ENCODE assay signal across 14 cellular contexts in the genomic region with DNA sequence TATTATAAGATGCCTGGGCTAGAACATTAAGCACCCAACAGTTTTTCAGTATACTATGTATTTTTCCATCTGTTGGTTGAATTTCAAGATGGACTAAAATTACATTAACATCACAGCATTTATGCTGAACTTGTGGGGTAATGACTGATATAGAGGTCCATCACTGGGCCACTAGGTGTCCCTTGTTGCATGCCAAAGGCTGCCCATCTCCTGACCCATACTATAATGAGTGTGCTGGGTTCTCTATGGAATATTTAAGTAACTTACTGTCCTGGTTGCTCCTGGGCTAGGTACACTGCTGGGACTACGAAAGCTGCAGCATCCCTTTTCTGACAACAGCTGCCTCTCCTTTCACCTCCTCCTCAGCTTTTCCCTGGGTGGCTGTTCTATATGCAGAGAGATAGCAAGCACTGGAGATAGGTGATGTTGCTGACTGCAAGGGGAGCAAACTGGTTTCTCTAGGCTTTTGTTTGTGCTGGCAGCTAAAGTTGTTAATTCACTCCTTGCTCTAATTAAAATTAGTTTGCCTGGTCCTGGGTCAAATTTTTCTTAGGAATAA.
DNase-seq lines count a peak whose midpoint lies in the region; ATAC-seq and TF ChIP-seq lines count a peak whose summit lies in the region.
"Had no signal": no experiment of that assay in that cellular context is flagged by ENCODE, and none has a peak within 500 bp of the region (broad histone marks: within the 10 kb centered on the region; RNA-seq: fewer than 3 reads in every experiment).

No MANE protein-coding gene starts in this region.

- TF ChIP-seq CTCF in WTC11 (IDR thresholded peaks at IDR 0.05) (no peak), neural progenitor cell (IDR thresholded peaks at IDR 0.05) (peak; percentile 28), body of pancreas (IDR thresholded peaks at IDR 0.05) (no peak)

- H3K27me3 Mint-ChIP-seq in WTC11 (ENCODE audit: low read depth) (no peaks in the 10 kb centered on the region), neural progenitor cell (ENCODE audit: insufficient read depth, low read depth) (peaks cover 2% of the 10 kb centered on the region)

- no peaks in the 10 kb centered on the region for H3K36me3 Mint-ChIP-seq in WTC11
- H3K36me3 Mint-ChIP-seq in neural progenitor cell, result no peaks in the 10 kb centered on the region

- H3K36me3 ChIP-seq in neural progenitor cell (no peaks in the 10 kb centered on the region), body of pancreas (replicated peaks in 1 of 2; ENCODE audit: insufficient read depth in 1 of 2, low read depth in 2 of 2) (no peaks in the 10 kb centered on the region)
- H3K36me3 ChIP-seq: tibial artery had no signal

- H3K27ac ChIP-seq in neural progenitor cell (no peak overlapping the region), body of pancreas (no peak overlapping the region)
- H3K27ac ChIP-seq: parathyroid adenoma, tibial artery had no signal

- intact Hi-C loops in body of pancreas (cut with DNase I), result no loop called here

- no peak overlapping the region for H3K9ac ChIP-seq in neural progenitor cell
- H3K9ac ChIP-seq: parathyroid adenoma had no signal

- peaks cover 10% of the 10 kb centered on the region for H3K4me1 ChIP-seq in neural progenitor cell
- H3K4me1 ChIP-seq in body of pancreas, result no peaks in the 10 kb centered on the region
- H3K4me1 ChIP-seq: parathyroid adenoma, tibial artery had no signal

- WGBS in body of pancreas, 2 donors, result 50 to 79% methylated on average over 1 of the region's 1 CpG

- H3K27ac Mint-ChIP-seq in WTC11 (no peak overlapping the region), neural progenitor cell (no peak overlapping the region)

- H3F3A ChIP-seq in neural progenitor cell (ENCODE audit: low read depth), result peaks cover 5% of the 10 kb centered on the region

- H4K20me1 ChIP-seq in neural progenitor cell (ENCODE audit: low read depth), result no peaks in the 10 kb centered on the region

- H3K27me3 ChIP-seq in neural progenitor cell (no peaks in the 10 kb centered on the region), body of pancreas (no peaks in the 10 kb centered on the region)
- H3K27me3 ChIP-seq: tibial artery had no signal

- H3K4me3 Mint-ChIP-seq in WTC11 (no peak overlapping the region), neural progenitor cell (no peak overlapping the region)

- H3K4me1 Mint-ChIP-seq in WTC11 (peaks cover 39% of the 10 kb centered on the region), neural progenitor cell (no peaks in the 10 kb centered on the region)

- H3K4me2 ChIP-seq in neural progenitor cell, result no peak overlapping the region

- DNase-seq in DMS 273 (lab: John Stamatoyannopoulos, UW; ENCODE audit: unreplicated experiment), result peak; percentile 2
- no peak for DNase-seq in DMS 273 treated with DMSO at 0.1 percent for 48 hours (lab: John Stamatoyannopoulos, UW)
- DNase-seq in WTC11 (ENCODE audit: low spot score), result no peak
- peak; percentile 3 for DNase-seq in neural progenitor cell (ENCODE audit: low spot score)
- DNase-seq in body of pancreas, result no peak
- no peak for DNase-seq in activated effector memory CD4-positive, alpha-beta T cell treated with Interleukin-2 at 50 U/mL for 16 hours
- DNase-seq: 8988T; DMS79; NCI-H1930; NK-92 treated with Interleukin-12 subunit alpha and Interleukin-12 subunit beta, amount 100 ng/mL, for 24 hours; tibial artery had no signal

- CTCF ChIA-PET in WTC11 (lab: Charles Lee), result interaction anchor here (1.6 kb wide), 1 partner anchor 8 kb away, joined by 5 read pairs; no protein-coding TSS in a partner anchor

- no peak for TF ChIP-seq POLR2A in body of pancreas (IDR thresholded peaks at IDR 0.05)

- H3K9me3 ChIP-seq in neural progenitor cell (ENCODE audit: low read depth) (no peaks in the 10 kb centered on the region), body of pancreas (no peaks in the 10 kb centered on the region)
- H3K9me3 ChIP-seq: tibial artery had no signal

- H3K79me2 ChIP-seq in neural progenitor cell (ENCODE audit: low read depth), result no peaks in the 10 kb centered on the region
- H3K79me2 ChIP-seq: parathyroid adenoma had no signal

- H2AFZ ChIP-seq in neural progenitor cell (replicated peaks), result no peak overlapping the region
- H2AFZ ChIP-seq: parathyroid adenoma had no signal

- H3K9me3 Mint-ChIP-seq in WTC11, result peaks cover 10% of the 10 kb centered on the region; the same call in 1 of the 2 replicates
- H3K9me3 Mint-ChIP-seq in neural progenitor cell, result no peaks in the 10 kb centered on the region

- H3K4me3 ChIP-seq in neural progenitor cell (no peak overlapping the region), body of pancreas (no peak overlapping the region)
- H3K4me3 ChIP-seq: tibial artery had no signal

- POLR2A ChIA-PET in WTC11 (lab: Charles Lee), result interaction anchor here (0.6 kb wide), 1 partner anchor 81 kb away, joined by 4 read pairs; no protein-coding TSS in a partner anchor

- ATAC-seq in HG02610 (IDR thresholded peaks at IDR 0.05; ENCODE audit: unreplicated experiment) (peak; percentile 75), WTC11 (peak; percentile 86), body of pancreas (no peak), GM18867 (IDR thresholded peaks at IDR 0.05; ENCODE audit: unreplicated experiment) (no peak)

TF ChIP-seq in WTC11, 78 proteins besides CTCF, POLR2A, EP300 and RAD21 (continues in another document):
- TF ChIP-seq IRF2 (CRISPR knock-in tag; IDR thresholded peaks at IDR 0.05; ENCODE audit: borderline replicate concordance, low read depth), result no peak
- TF ChIP-seq, protein P1, sequence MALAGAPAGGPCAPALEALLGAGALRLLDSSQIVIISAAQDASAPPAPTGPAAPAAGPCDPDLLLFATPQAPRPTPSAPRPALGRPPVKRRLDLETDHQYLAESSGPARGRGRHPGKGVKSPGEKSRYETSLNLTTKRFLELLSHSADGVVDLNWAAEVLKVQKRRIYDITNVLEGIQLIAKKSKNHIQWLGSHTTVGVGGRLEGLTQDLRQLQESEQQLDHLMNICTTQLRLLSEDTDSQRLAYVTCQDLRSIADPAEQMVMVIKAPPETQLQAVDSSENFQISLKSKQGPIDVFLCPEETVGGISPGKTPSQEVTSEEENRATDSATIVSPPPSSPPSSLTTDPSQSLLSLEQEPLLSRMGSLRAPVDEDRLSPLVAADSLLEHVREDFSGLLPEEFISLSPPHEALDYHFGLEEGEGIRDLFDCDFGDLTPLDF (CRISPR knock-in tag; IDR thresholded peaks at IDR 0.05), result no peak
- TF ChIP-seq, protein P2, sequence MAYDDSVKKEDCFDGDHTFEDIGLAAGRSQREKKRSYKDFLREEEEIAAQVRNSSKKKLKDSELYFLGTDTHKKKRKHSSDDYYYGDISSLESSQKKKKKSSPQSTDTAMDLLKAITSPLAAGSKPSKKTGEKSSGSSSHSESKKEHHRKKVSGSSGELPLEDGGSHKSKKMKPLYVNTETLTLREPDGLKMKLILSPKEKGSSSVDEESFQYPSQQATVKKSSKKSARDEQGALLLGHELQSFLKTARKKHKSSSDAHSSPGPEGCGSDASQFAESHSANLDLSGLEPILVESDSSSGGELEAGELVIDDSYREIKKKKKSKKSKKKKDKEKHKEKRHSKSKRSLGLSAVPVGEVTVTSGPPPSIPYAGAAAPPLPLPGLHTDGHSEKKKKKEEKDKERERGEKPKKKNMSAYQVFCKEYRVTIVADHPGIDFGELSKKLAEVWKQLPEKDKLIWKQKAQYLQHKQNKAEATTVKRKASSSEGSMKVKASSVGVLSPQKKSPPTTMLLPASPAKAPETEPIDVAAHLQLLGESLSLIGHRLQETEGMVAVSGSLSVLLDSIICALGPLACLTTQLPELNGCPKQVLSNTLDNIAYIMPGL (CRISPR knock-in tag; IDR thresholded peaks at IDR 0.05), result no peak
- TF ChIP-seq OVOL2 (CRISPR knock-in tag; IDR thresholded peaks at IDR 0.05; ENCODE audit: borderline replicate concordance), result no peak
- TF ChIP-seq, protein P3, sequence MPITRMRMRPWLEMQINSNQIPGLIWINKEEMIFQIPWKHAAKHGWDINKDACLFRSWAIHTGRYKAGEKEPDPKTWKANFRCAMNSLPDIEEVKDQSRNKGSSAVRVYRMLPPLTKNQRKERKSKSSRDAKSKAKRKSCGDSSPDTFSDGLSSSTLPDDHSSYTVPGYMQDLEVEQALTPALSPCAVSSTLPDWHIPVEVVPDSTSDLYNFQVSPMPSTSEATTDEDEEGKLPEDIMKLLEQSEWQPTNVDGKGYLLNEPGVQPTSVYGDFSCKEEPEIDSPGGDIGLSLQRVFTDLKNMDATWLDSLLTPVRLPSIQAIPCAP (CRISPR knock-in tag; IDR thresholded peaks at IDR 0.05), result no peak
- TF ChIP-seq, protein P4, sequence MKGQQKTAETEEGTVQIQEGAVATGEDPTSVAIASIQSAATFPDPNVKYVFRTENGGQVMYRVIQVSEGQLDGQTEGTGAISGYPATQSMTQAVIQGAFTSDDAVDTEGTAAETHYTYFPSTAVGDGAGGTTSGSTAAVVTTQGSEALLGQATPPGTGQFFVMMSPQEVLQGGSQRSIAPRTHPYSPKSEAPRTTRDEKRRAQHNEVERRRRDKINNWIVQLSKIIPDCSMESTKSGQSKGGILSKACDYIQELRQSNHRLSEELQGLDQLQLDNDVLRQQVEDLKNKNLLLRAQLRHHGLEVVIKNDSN (CRISPR knock-in tag; IDR thresholded peaks at IDR 0.05), result no peak
- no peak for TF ChIP-seq ZBTB21 (CRISPR knock-in tag; IDR thresholded peaks at IDR 0.05; ENCODE audit: borderline replicate concordance)
- TF ChIP-seq, protein P5, sequence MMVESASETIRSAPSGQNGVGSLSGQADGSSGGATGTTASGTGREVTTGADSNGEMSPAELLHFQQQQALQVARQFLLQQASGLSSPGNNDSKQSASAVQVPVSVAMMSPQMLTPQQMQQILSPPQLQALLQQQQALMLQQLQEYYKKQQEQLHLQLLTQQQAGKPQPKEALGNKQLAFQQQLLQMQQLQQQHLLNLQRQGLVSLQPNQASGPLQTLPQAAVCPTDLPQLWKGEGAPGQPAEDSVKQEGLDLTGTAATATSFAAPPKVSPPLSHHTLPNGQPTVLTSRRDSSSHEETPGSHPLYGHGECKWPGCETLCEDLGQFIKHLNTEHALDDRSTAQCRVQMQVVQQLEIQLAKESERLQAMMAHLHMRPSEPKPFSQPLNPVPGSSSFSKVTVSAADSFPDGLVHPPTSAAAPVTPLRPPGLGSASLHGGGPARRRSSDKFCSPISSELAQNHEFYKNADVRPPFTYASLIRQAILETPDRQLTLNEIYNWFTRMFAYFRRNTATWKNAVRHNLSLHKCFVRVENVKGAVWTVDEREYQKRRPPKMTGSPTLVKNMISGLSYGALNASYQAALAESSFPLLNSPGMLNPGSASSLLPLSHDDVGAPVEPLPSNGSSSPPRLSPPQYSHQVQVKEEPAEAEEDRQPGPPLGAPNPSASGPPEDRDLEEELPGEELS (CRISPR knock-in tag; IDR thresholded peaks at IDR 0.05), result no peak
- TF ChIP-seq NFE2L1 (CRISPR knock-in tag; IDR thresholded peaks at IDR 0.05), result no peak

Comparison
In these comparisons a context has a peak if more than half of its experiments do, and no peak if none do; other contexts are left out.
1. DNase-seq: peak in DMS 273 (single experiment) and neural progenitor cell (single experiment); none in DMS 273 treated with DMSO at 0.1 percent for 48 hours (single experiment), WTC11 (single experiment), body of pancreas (0 of 4) and activated effector memory CD4-positive, alpha-beta T cell treated with Interleukin-2 at 50 U/mL for 16 hours (single experiment).
2. ATAC-seq: peak in HG02610 (single experiment) and WTC11 (single experiment); none in body of pancreas (single experiment) and GM18867 (single experiment).